In genomic region chr10:43939939-43940810, GRCh38 we compare ENCODE assay signal across 8 cellular contexts.
DNase-seq lines count a peak whose midpoint lies in the region; ATAC-seq and TF ChIP-seq lines count a peak whose summit lies in the region.

No MANE protein-coding gene starts in this region.

- H3K4me1 Mint-ChIP-seq in effector memory CD8-positive, alpha-beta T cell (ENCODE audit: low read depth in 2 of 2) = peaks cover 18 to 25% of the 10 kb centered on the region in 2 donors
- H3K4me1 Mint-ChIP-seq in activated naive CD4-positive, alpha-beta T cell treated with anti-CD3 and anti-CD28 coated beads for 36 hours (ENCODE audit: low read depth) = peaks cover 10% of the 10 kb centered on the region
- peaks cover 25% of the 10 kb centered on the region for H3K4me1 Mint-ChIP-seq in activated CD8-positive, alpha-beta T cell treated with anti-CD3 and anti-CD28 coated beads for 36 hours (ENCODE audit: low read depth)

- peaks cover 3% of the 10 kb centered on the region for H3K36me3 Mint-ChIP-seq in effector memory CD8-positive, alpha-beta T cell (ENCODE audit: insufficient read depth)
- no peaks in the 10 kb centered on the region for H3K36me3 Mint-ChIP-seq in activated naive CD4-positive, alpha-beta T cell treated with anti-CD3 and anti-CD28 coated beads for 36 hours (ENCODE audit: low read depth)
- no peaks in the 10 kb centered on the region for H3K36me3 Mint-ChIP-seq in activated CD8-positive, alpha-beta T cell treated with anti-CD3 and anti-CD28 coated beads for 36 hours (ENCODE audit: low read depth)

- no peaks in the 10 kb centered on the region for H3K9me3 Mint-ChIP-seq in effector memory CD8-positive, alpha-beta T cell
- no peaks in the 10 kb centered on the region for H3K9me3 Mint-ChIP-seq in activated naive CD4-positive, alpha-beta T cell treated with anti-CD3 and anti-CD28 coated beads for 36 hours
- H3K9me3 Mint-ChIP-seq in activated CD8-positive, alpha-beta T cell treated with anti-CD3 and anti-CD28 coated beads for 36 hours = no peaks in the 10 kb centered on the region

- H3K4me3 ChIP-seq in skeletal muscle cell (ENCODE audit: low read depth, low read length) = no peak overlapping the region

- POLR2A ChIA-PET in activated CD8-positive, alpha-beta T cell treated with anti-CD3 and anti-CD28 coated beads for 36 hours (lab: Charles Lee) = interaction anchor here (0.6 kb wide), 1 partner anchor 600 kb away, joined by 3 read pairs; no protein-coding TSS in a partner anchor

- TF ChIP-seq CTCF in activated CD8-positive, alpha-beta T cell treated with anti-CD3 and anti-CD28 coated beads for 36 hours (IDR thresholded peaks at IDR 0.05) = no peak

- H3K27me3 Mint-ChIP-seq in effector memory CD8-positive, alpha-beta T cell = peaks cover 5 to 13% of the 10 kb centered on the region in 2 donors
- peaks cover 2% of the 10 kb centered on the region for H3K27me3 Mint-ChIP-seq in activated naive CD4-positive, alpha-beta T cell treated with anti-CD3 and anti-CD28 coated beads for 36 hours (ENCODE audit: low read depth)
- H3K27me3 Mint-ChIP-seq in activated CD8-positive, alpha-beta T cell treated with anti-CD3 and anti-CD28 coated beads for 36 hours = peaks cover 2% of the 10 kb centered on the region

- no peak overlapping the region for H3K4me3 Mint-ChIP-seq in effector memory CD8-positive, alpha-beta T cell
- H3K4me3 Mint-ChIP-seq in activated naive CD4-positive, alpha-beta T cell treated with anti-CD3 and anti-CD28 coated beads for 36 hours = no peak overlapping the region
- H3K4me3 Mint-ChIP-seq in activated CD8-positive, alpha-beta T cell treated with anti-CD3 and anti-CD28 coated beads for 36 hours = no peak overlapping the region

- CTCF ChIA-PET in activated naive CD4-positive, alpha-beta T cell treated with anti-CD3 and anti-CD28 coated beads for 36 hours (lab: Charles Lee) = interaction anchor here (1.5 kb wide), 1 partner anchor 251 kb away, joined by 5 read pairs; no protein-coding TSS in a partner anchor
- CTCF ChIA-PET in activated CD8-positive, alpha-beta T cell treated with anti-CD3 and anti-CD28 coated beads for 36 hours (lab: Charles Lee) = no interaction called here

- DNase-seq in NCI-H1694 (lab: John Stamatoyannopoulos, UW) (peak; percentile 91), skeletal muscle cell (ENCODE audit: low read depth) (peak; percentile 26), DMS79 treated with DMSO at 0.1 percent for 48 hours (lab: John Stamatoyannopoulos, UW) (no peak)
- no peak for DNase-seq in effector memory CD8-positive, alpha-beta T cell
- no peak for DNase-seq in activated CD4-positive, alpha-beta T cell treated with anti-CD3 and anti-CD28 coated beads for 1 hour
- DNase-seq in activated naive CD4-positive, alpha-beta T cell treated with anti-CD3 and anti-CD28 coated beads for 36 hours = no peak
- no peak for DNase-seq in activated CD8-positive, alpha-beta T cell treated with anti-CD3 and anti-CD28 coated beads for 36 hours

- peak; percentile 39 for ATAC-seq in GM18519 (IDR thresholded peaks at IDR 0.05; ENCODE audit: low FRiP score, unreplicated experiment)
- ATAC-seq in effector memory CD8-positive, alpha-beta T cell (replicated peaks) = no peak
- ATAC-seq in activated CD8-positive, alpha-beta T cell treated with anti-CD3 and anti-CD28 coated beads for 36 hours = no peak

- peak overlapping the region; percentile 0 to 59 for H3K27ac Mint-ChIP-seq in effector memory CD8-positive, alpha-beta T cell
- no peak overlapping the region for H3K27ac Mint-ChIP-seq in activated naive CD4-positive, alpha-beta T cell treated with anti-CD3 and anti-CD28 coated beads for 36 hours
- no peak overlapping the region for H3K27ac Mint-ChIP-seq in activated CD8-positive, alpha-beta T cell treated with anti-CD3 and anti-CD28 coated beads for 36 hours

- intact Hi-C loops in activated naive CD4-positive, alpha-beta T cell treated with anti-CD3 and anti-CD28 coated beads for 36 hours (cut with micrococcal nuclease) = no loop called here
- intact Hi-C loops in activated CD8-positive, alpha-beta T cell treated with anti-CD3 and anti-CD28 coated beads for 36 hours (cut with micrococcal nuclease) = no loop called here

Comparison
In these comparisons a context has a peak if more than half of its experiments do, and no peak if none do; other contexts are left out.
1. DNase-seq: peak in NCI-H1694 (single experiment) and skeletal muscle cell (single experiment); none in effector memory CD8-positive, alpha-beta T cell (0 of 3), activated CD4-positive, alpha-beta T cell treated with anti-CD3 and anti-CD28 coated beads for 1 hour (single experiment), DMS79 treated with DMSO at 0.1 percent for 48 hours (single experiment), activated naive CD4-positive, alpha-beta T cell treated with anti-CD3 and anti-CD28 coated beads for 36 hours (single experiment) and activated CD8-positive, alpha-beta T cell treated with anti-CD3 and anti-CD28 coated beads for 36 hours (single experiment).
2. H3K27ac Mint-ChIP-seq: peak in effector memory CD8-positive, alpha-beta T cell (2 of 2); none in activated naive CD4-positive, alpha-beta T cell treated with anti-CD3 and anti-CD28 coated beads for 36 hours (single experiment) and activated CD8-positive, alpha-beta T cell treated with anti-CD3 and anti-CD28 coated beads for 36 hours (single experiment).